ENCODE assay signal across 1 cellular context in the genomic region with DNA sequence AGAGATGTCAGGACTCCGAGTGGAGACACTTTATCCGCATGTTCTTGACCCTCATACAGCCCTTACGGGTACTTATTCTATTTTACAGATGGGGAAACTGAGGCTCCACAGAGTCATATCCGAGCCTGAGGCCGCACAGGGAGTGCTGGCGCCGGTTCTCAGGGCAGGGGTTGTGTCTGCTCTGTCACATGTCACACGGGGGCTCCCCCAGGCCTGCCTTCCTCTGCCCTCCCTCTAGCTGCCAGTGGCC.
TF ChIP-seq lines count a peak whose summit lies in the region.

No MANE protein-coding gene starts in this region.

TF ChIP-seq in HepG2, 621 proteins besides CTCF, POLR2A, EP300 and RAD21 (continued from another document and continues in another):
- TF ChIP-seq SMC3 (IDR thresholded peaks at IDR 0.05; ENCODE audit: low read length) (no peak), FOXA3 (CRISPR knock-in tag; IDR thresholded peaks at IDR 0.05) (no peak), RORA (CRISPR knock-in tag; IDR thresholded peaks at IDR 0.05) (no peak), ZSCAN20 (CRISPR knock-in tag; IDR thresholded peaks at IDR 0.05; ENCODE audit: borderline replicate concordance) (no peak), ZNF432 (CRISPR knock-in tag; IDR thresholded peaks at IDR 0.05; ENCODE audit: borderline replicate concordance) (no peak), ZKSCAN8 (CRISPR knock-in tag; IDR thresholded peaks at IDR 0.05; ENCODE audit: borderline replicate concordance) (no peak), NPAS2 (CRISPR knock-in tag; IDR thresholded peaks at IDR 0.05; ENCODE audit: borderline replicate concordance) (no peak), ZC3H13 (CRISPR knock-in tag; IDR thresholded peaks at IDR 0.05) (no peak), ZNF557 (CRISPR knock-in tag; IDR thresholded peaks at IDR 0.05) (no peak), ZNF644 (CRISPR knock-in tag; IDR thresholded peaks at IDR 0.05; ENCODE audit: low read depth) (no peak), MED1 (CRISPR knock-in tag; IDR thresholded peaks at IDR 0.05) (no peak), BRD4 (CRISPR knock-in tag; IDR thresholded peaks at IDR 0.05) (no peak), ZNF768 (CRISPR knock-in tag; IDR thresholded peaks at IDR 0.05) (no peak), MBD4 (IDR thresholded peaks at IDR 0.05; ENCODE audit: borderline replicate concordance, low read length) (no peak), TP53 (CRISPR knock-in tag; conservative IDR thresholded peaks at IDR 0.05) (no peak), ZNF468 (CRISPR knock-in tag; IDR thresholded peaks at IDR 0.05) (no peak), MLLT10 (CRISPR knock-in tag; IDR thresholded peaks at IDR 0.05) (no peak), ATRX (CRISPR knock-in tag; IDR thresholded peaks at IDR 0.05; ENCODE audit: borderline replicate concordance) (no peak), ZNF564 (CRISPR knock-in tag; IDR thresholded peaks at IDR 0.05) (no peak)
- TF ChIP-seq, protein P1, sequence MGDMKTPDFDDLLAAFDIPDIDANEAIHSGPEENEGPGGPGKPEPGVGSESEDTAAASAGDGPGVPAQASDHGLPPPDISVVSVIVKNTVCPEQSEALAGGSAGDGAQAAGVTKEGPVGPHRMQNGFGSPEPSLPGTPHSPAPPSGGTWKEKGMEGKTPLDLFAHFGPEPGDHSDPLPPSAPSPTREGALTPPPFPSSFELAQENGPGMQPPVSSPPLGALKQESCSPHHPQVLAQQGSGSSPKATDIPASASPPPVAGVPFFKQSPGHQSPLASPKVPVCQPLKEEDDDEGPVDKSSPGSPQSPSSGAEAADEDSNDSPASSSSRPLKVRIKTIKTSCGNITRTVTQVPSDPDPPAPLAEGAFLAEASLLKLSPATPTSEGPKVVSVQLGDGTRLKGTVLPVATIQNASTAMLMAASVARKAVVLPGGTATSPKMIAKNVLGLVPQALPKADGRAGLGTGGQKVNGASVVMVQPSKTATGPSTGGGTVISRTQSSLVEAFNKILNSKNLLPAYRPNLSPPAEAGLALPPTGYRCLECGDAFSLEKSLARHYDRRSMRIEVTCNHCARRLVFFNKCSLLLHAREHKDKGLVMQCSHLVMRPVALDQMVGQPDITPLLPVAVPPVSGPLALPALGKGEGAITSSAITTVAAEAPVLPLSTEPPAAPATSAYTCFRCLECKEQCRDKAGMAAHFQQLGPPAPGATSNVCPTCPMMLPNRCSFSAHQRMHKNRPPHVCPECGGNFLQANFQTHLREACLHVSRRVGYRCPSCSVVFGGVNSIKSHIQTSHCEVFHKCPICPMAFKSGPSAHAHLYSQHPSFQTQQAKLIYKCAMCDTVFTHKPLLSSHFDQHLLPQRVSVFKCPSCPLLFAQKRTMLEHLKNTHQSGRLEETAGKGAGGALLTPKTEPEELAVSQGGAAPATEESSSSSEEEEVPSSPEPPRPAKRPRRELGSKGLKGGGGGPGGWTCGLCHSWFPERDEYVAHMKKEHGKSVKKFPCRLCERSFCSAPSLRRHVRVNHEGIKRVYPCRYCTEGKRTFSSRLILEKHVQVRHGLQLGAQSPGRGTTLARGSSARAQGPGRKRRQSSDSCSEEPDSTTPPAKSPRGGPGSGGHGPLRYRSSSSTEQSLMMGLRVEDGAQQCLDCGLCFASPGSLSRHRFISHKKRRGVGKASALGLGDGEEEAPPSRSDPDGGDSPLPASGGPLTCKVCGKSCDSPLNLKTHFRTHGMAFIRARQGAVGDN (CRISPR knock-in tag; IDR thresholded peaks at IDR 0.05), result peak; percentile 19; the same call in 1 of the 2 replicates
- TF ChIP-seq, protein P2, sequence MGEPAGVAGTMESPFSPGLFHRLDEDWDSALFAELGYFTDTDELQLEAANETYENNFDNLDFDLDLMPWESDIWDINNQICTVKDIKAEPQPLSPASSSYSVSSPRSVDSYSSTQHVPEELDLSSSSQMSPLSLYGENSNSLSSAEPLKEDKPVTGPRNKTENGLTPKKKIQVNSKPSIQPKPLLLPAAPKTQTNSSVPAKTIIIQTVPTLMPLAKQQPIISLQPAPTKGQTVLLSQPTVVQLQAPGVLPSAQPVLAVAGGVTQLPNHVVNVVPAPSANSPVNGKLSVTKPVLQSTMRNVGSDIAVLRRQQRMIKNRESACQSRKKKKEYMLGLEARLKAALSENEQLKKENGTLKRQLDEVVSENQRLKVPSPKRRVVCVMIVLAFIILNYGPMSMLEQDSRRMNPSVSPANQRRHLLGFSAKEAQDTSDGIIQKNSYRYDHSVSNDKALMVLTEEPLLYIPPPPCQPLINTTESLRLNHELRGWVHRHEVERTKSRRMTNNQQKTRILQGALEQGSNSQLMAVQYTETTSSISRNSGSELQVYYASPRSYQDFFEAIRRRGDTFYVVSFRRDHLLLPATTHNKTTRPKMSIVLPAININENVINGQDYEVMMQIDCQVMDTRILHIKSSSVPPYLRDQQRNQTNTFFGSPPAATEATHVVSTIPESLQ (CRISPR knock-in tag; conservative IDR thresholded peaks at IDR 0.05), result peak; percentile 39; the same call in 1 of the 2 replicates
- TF ChIP-seq, protein P3, sequence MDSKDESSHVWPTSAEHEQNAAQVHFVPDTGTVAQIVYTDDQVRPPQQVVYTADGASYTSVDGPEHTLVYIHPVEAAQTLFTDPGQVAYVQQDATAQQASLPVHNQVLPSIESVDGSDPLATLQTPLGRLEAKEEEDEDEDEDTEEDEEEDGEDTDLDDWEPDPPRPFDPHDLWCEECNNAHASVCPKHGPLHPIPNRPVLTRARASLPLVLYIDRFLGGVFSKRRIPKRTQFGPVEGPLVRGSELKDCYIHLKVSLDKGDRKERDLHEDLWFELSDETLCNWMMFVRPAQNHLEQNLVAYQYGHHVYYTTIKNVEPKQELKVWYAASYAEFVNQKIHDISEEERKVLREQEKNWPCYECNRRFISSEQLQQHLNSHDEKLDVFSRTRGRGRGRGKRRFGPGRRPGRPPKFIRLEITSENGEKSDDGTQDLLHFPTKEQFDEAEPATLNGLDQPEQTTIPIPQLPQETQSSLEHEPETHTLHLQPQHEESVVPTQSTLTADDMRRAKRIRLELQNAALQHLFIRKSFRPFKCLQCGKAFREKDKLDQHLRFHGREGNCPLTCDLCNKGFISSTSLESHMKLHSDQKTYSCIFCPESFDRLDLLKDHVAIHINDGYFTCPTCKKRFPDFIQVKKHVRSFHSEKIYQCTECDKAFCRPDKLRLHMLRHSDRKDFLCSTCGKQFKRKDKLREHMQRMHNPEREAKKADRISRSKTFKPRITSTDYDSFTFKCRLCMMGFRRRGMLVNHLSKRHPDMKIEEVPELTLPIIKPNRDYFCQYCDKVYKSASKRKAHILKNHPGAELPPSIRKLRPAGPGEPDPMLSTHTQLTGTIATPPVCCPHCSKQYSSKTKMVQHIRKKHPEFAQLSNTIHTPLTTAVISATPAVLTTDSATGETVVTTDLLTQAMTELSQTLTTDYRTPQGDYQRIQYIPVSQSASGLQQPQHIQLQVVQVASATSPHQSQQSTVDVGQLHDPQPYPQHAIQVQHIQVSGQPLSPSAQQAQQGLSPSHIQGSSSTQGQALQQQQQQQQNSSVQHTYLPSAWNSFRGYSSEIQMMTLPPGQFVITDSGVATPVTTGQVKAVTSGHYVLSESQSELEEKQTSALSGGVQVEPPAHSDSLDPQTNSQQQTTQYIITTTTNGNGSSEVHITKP (CRISPR knock-in tag; IDR thresholded peaks at IDR 0.05; ENCODE audit: low read depth), result no peak
- TF ChIP-seq, protein P4, sequence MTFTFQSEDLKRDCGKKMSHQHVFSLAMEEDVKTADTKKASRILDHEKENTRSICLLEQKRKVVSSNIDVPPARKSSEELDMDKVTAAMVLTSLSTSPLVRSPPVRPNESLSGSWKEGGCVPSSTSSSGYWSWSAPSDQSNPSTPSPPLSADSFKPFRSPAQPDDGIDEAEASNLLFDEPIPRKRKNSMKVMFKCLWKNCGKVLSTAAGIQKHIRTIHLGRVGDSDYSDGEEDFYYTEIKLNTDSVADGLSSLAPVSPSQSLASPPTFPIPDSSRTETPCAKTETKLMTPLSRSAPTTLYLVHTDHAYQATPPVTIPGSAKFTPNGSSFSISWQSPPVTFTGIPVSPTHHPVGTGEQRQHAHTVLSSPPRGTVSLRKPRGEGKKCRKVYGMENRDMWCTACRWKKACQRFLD (CRISPR knock-in tag; IDR thresholded peaks at IDR 0.05; ENCODE audit: borderline replicate concordance), result 0 out of 2 replicates have a peak, but pooled peaks have one; percentile 4
- TF ChIP-seq, protein P5, sequence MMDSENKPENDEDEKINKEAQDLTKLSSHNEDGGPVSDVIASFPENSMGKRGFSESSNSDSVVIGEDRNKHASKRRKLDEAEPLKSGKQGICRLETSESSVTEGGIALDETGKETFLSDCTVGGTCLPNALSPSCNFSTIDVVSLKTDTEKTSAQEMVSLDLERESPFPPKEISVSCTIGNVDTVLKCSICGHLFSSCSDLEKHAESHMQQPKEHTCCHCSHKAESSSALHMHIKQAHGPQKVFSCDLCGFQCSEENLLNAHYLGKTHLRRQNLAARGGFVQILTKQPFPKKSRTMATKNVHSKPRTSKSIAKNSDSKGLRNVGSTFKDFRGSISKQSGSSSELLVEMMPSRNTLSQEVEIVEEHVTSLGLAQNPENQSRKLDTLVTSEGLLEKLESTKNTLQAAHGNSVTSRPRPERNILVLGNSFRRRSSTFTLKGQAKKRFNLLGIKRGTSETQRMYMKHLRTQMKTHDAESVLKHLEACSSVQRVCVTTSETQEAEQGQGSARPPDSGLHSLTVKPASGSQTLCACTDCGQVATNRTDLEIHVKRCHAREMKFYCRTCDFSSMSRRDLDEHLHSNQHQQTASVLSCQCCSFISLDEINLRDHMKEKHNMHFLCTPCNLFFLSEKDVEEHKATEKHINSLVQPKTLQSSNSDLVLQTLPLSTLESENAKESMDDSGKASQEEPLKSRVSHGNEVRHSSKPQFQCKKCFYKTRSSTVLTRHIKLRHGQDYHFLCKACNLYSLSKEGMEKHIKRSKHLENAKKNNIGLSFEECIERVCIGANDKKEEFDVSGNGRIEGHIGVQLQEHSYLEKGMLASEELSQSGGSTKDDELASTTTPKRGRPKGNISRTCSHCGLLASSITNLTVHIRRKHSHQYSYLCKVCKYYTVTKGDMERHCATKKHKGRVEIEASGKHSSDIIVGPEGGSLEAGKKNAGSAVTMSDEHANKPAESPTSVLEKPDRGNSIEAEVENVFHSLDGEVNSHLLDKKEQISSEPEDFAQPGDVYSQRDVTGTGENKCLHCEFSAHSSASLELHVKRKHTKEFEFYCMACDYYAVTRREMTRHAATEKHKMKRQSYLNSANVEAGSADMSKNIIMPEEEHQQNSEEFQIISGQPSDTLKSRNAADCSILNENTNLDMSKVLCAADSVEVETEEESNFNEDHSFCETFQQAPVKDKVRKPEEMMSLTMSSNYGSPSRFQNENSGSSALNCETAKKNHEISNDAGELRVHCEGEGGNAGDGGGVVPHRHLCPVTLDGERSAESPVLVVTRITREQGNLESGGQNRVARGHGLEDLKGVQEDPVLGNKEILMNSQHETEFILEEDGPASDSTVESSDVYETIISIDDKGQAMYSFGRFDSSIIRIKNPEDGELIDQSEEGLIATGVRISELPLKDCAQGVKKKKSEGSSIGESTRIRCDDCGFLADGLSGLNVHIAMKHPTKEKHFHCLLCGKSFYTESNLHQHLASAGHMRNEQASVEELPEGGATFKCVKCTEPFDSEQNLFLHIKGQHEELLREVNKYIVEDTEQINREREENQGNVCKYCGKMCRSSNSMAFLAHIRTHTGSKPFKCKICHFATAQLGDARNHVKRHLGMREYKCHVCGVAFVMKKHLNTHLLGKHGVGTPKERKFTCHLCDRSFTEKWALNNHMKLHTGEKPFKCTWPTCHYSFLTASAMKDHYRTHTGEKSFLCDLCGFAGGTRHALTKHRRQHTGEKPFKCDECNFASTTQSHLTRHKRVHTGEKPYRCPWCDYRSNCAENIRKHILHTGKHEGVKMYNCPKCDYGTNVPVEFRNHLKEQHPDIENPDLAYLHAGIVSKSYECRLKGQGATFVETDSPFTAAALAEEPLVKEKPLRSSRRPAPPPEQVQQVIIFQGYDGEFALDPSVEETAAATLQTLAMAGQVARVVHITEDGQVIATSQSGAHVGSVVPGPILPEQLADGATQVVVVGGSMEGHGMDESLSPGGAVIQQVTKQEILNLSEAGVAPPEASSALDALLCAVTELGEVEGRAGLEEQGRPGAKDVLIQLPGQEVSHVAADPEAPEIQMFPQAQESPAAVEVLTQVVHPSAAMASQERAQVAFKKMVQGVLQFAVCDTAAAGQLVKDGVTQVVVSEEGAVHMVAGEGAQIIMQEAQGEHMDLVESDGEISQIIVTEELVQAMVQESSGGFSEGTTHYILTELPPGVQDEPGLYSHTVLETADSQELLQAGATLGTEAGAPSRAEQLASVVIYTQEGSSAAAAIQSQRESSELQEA (CRISPR knock-in tag; IDR thresholded peaks at IDR 0.05; ENCODE audit: not compliant biosample characterization), result no peak
- TF ChIP-seq, protein P6, sequence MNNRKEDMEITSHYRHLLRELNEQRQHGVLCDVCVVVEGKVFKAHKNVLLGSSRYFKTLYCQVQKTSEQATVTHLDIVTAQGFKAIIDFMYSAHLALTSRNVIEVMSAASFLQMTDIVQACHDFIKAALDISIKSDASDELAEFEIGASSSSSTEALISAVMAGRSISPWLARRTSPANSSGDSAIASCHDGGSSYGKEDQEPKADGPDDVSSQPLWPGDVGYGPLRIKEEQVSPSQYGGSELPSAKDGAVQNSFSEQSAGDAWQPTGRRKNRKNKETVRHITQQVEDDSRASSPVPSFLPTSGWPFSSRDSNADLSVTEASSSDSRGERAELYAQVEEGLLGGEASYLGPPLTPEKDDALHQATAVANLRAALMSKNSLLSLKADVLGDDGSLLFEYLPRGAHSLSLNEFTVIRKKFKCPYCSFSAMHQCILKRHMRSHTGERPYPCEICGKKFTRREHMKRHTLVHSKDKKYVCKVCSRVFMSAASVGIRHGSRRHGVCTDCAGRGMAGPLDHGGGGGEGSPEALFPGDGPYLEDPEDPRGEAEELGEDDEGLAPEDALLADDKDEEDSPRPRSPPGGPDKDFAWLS (CRISPR knock-in tag; IDR thresholded peaks at IDR 0.05; ENCODE audit: borderline replicate concordance), result no peak
- TF ChIP-seq, protein P7, sequence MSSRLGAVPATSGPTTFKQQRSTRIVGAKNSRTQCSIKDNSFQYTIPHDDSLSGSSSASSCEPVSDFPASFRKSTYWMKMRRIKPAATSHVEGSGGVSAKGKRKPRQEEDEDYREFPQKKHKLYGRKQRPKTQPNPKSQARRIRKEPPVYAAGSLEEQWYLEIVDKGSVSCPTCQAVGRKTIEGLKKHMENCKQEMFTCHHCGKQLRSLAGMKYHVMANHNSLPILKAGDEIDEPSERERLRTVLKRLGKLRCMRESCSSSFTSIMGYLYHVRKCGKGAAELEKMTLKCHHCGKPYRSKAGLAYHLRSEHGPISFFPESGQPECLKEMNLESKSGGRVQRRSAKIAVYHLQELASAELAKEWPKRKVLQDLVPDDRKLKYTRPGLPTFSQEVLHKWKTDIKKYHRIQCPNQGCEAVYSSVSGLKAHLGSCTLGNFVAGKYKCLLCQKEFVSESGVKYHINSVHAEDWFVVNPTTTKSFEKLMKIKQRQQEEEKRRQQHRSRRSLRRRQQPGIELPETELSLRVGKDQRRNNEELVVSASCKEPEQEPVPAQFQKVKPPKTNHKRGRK (CRISPR knock-in tag; IDR thresholded peaks at IDR 0.05), result no peak
- TF ChIP-seq, protein P8, sequence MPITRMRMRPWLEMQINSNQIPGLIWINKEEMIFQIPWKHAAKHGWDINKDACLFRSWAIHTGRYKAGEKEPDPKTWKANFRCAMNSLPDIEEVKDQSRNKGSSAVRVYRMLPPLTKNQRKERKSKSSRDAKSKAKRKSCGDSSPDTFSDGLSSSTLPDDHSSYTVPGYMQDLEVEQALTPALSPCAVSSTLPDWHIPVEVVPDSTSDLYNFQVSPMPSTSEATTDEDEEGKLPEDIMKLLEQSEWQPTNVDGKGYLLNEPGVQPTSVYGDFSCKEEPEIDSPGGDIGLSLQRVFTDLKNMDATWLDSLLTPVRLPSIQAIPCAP (CRISPR knock-in tag; IDR thresholded peaks at IDR 0.05; ENCODE audit: low read depth), result no peak
- TF ChIP-seq, protein P9, sequence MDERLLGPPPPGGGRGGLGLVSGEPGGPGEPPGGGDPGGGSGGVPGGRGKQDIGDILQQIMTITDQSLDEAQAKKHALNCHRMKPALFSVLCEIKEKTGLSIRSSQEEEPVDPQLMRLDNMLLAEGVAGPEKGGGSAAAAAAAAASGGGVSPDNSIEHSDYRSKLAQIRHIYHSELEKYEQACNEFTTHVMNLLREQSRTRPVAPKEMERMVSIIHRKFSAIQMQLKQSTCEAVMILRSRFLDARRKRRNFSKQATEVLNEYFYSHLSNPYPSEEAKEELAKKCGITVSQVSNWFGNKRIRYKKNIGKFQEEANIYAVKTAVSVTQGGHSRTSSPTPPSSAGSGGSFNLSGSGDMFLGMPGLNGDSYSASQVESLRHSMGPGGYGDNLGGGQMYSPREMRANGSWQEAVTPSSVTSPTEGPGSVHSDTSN (CRISPR knock-in tag; IDR thresholded peaks at IDR 0.05), result no peak
